Comparison of ENCODE assay signal across 8 cellular contexts in genomic region chr16:85126731-85127662, GRCh38. TPM values are rescaled to one million over a fixed set of nuclear protein-coding genes. Genes with fewer than 3 reads are reported as not detected.
DNase-seq lines count a peak whose midpoint lies in the region; ATAC-seq and TF ChIP-seq lines count a peak whose summit lies in the region.

No MANE protein-coding gene starts in this region.

- no CpG with 5 or more reads among the region's 22 CpGs for WGBS in mesendoderm (ENCODE audit: extremely low coverage, insufficient coverage, low lambda C conversion rate)
- WGBS in thymus, result 54% methylated on average over 22 of the region's 22 CpGs

- no peak for TF ChIP-seq CTCF in astrocyte of the cerebellum (IDR thresholded peaks at IDR 0.05; ENCODE audit: low read depth, low read length, missing control alignments)

- no peak overlapping the region for H2BK15ac ChIP-seq in mesendoderm (replicated peaks; ENCODE audit: low read depth)

- H3K9me3 ChIP-seq in thymus (ENCODE audit: control insufficient read depth), result no peaks in the 10 kb centered on the region

- H3K36me3 ChIP-seq in mesendoderm (ENCODE audit: control insufficient read depth, insufficient read depth, low read length) (no peaks in the 10 kb centered on the region), thymus (ENCODE audit: control insufficient read depth, insufficient read depth) (no peaks in the 10 kb centered on the region)

- no peak overlapping the region for H3K56ac ChIP-seq in mesendoderm (ENCODE audit: low read length)

- no peak overlapping the region for H2BK5ac ChIP-seq in mesendoderm (ENCODE audit: low read length)

- H3K27ac ChIP-seq in mesendoderm (ENCODE audit: low read depth, low read length) (no peak overlapping the region), thymus (ENCODE audit: low read depth) (peak overlapping the region; percentile 21)

- H3K4me3 ChIP-seq in astrocyte of the cerebellum (ENCODE audit: low read depth, low read length) (no peak overlapping the region), mesendoderm (ENCODE audit: low read length) (no peak overlapping the region), thymus (ENCODE audit: low read length) (no peak overlapping the region)

- TF ChIP-seq RAD21 in Ishikawa (IDR thresholded peaks at IDR 0.05; ENCODE audit: low read depth), result no peak; the same call in none of the 2 replicates

- TF ChIP-seq EP300 in Ishikawa (IDR thresholded peaks at IDR 0.05; ENCODE audit: borderline replicate concordance), result peak; percentile 85

- no peak overlapping the region for H3K23ac ChIP-seq in mesendoderm (ENCODE audit: low read length)

- no peaks in the 10 kb centered on the region for H3K79me1 ChIP-seq in mesendoderm (ENCODE audit: low read length)

- H3K4ac ChIP-seq in mesendoderm (ENCODE audit: low read depth, low read length), result no peak overlapping the region

- H3K9ac ChIP-seq in mesendoderm (ENCODE audit: low read length), result no peak overlapping the region

- no peak overlapping the region for H2AK5ac ChIP-seq in mesendoderm (ENCODE audit: low read length)

- no peak overlapping the region for H4K8ac ChIP-seq in mesendoderm (ENCODE audit: low read depth, low read length)

- peak overlapping the region; percentile 52 for H3K18ac ChIP-seq in mesendoderm (ENCODE audit: low read length)

- H3K4me2 ChIP-seq in mesendoderm (ENCODE audit: low read length), result no peak overlapping the region

- H3K4me1 ChIP-seq in mesendoderm (ENCODE audit: control insufficient read depth, low read depth, low read length), result no peaks in the 10 kb centered on the region
- H3K4me1 ChIP-seq in thymus (ENCODE audit: control insufficient read depth, insufficient read depth, low read length), result no peaks in the 10 kb centered on the region

- no peak overlapping the region for H2BK120ac ChIP-seq in mesendoderm (ENCODE audit: low read depth, low read length)

- intact Hi-C loops in left colon (cut with DNase I, micrococcal nuclease), result loop anchor here in 1 of 2 donors (10.0 kb wide), 1 partner anchor 118 kb away; no protein-coding TSS in a partner anchor

- no peaks in the 10 kb centered on the region for H3K27me3 ChIP-seq in mesendoderm (ENCODE audit: insufficient read depth, low read length, poor library complexity)
- no peaks in the 10 kb centered on the region for H3K27me3 ChIP-seq in thymus (ENCODE audit: control insufficient read depth, insufficient read depth)

- DNase-seq in AG20443 (ENCODE audit: low spot score) (peak; percentile 77), astrocyte of the cerebellum (ENCODE audit: low read depth) (peak; percentile 86), mesendoderm (peak; percentile 37), left colon (no peak)

- ATAC-seq in HG02852 (IDR thresholded peaks at IDR 0.05; ENCODE audit: unreplicated experiment) (no peak), left colon (no peak), GM19351 (IDR thresholded peaks at IDR 0.05; ENCODE audit: unreplicated experiment) (no peak)

- H4K5ac ChIP-seq in mesendoderm (ENCODE audit: low read length), result no peak overlapping the region

- in situ Hi-C loops in astrocyte of the cerebellum (cut with HindIII; ENCODE audit: low sequenced_read_pairs), result no loop called here

- no peaks in the 10 kb centered on the region for H3K79me2 ChIP-seq in mesendoderm (ENCODE audit: control insufficient read depth, insufficient read depth, low read length)

TF ChIP-seq in Ishikawa, 13 proteins besides CTCF, POLR2A, EP300 and RAD21:
- no peak for TF ChIP-seq CREB1 (IDR thresholded peaks at IDR 0.05; ENCODE audit: low read depth)
- TF ChIP-seq TEAD4 (IDR thresholded peaks at IDR 0.05), result peak; percentile 66
- peak; percentile 39 for TF ChIP-seq MAX (IDR thresholded peaks at IDR 0.05)
- peak; percentile 95 for TF ChIP-seq TCF12 (IDR thresholded peaks at IDR 0.05; ENCODE audit: low read depth)
- peak; percentile 99 for TF ChIP-seq EGR1 (IDR thresholded peaks at IDR 0.05)
- TF ChIP-seq YY1 (IDR thresholded peaks at IDR 0.05; ENCODE audit: low read depth), result 0 out of 2 replicates have a peak, but pooled peaks have one; percentile 17
- TF ChIP-seq FOXM1 (IDR thresholded peaks at IDR 0.05; ENCODE audit: borderline replicate concordance, low read depth), result peak; percentile 57; the same call in 1 of the 2 replicates
- TF ChIP-seq USF1 (IDR thresholded peaks at IDR 0.05), result 0 out of 2 replicates have a peak, but pooled peaks have one; percentile 2
- no peak for TF ChIP-seq CEBPB (IDR thresholded peaks at IDR 0.05)
- TF ChIP-seq NFIC (IDR thresholded peaks at IDR 0.05), result peak; percentile 61
- no peak for TF ChIP-seq REST (IDR thresholded peaks at IDR 0.05; ENCODE audit: low read depth)
- no peak for TF ChIP-seq TAF1 (IDR thresholded peaks at IDR 0.05; ENCODE audit: low read depth)
- TF ChIP-seq ZBTB7A (IDR thresholded peaks at IDR 0.05; ENCODE audit: low read depth), result peak; percentile 82
TF ChIP-seq in Ishikawa: peak in this region for 9.

RNA-seq across cellular contexts. Expression of gene CIBAR2, which starts 14.7 kb away (rescaled TPM):
- 0.07 TPM for polyA plus RNA-seq in mesendoderm (2013, experiment 1 of 2)
- polyA plus RNA-seq in mesendoderm (2013, experiment 2 of 2), result not detected
- 0.46 TPM for polyA plus RNA-seq in thymus
- total RNA-seq in left colon, result not detected

Comparison
In these comparisons a context has a peak if more than half of its experiments do, and no peak if none do; other contexts are left out.
1. DNase-seq: peak in AG20443 (single experiment), astrocyte of the cerebellum (single experiment) and mesendoderm (single experiment); none in left colon (0 of 2).